In genomic region chr1:204986181-204986580, GRCh38 we compare ENCODE assay signal across 10 cellular contexts. TPM values are rescaled to one million over a fixed set of nuclear protein-coding genes. Genes with fewer than 3 reads are reported as not detected.
"Had no signal": no experiment of that assay in that cellular context is flagged by ENCODE, and none has a peak within 500 bp of the region (broad histone marks: within the 10 kb centered on the region; RNA-seq: fewer than 3 reads in every experiment).

No MANE protein-coding gene starts in this region.

- H3K9me3 ChIP-seq: HAP-1 had no signal

- ATAC-seq: HCT116, HepG2 had no signal

- H3K36me3 ChIP-seq: HAP-1 had no signal

- H3K27ac ChIP-seq: HL-60, KMS-11 had no signal

- H3K4me3 ChIP-seq: HAP-1 had no signal

- DNase-seq: GOT3, H7, HFFc6, KBM-7 had no signal

- H3K4me2 ChIP-seq: KMS-11 had no signal

RNA-seq across cellular contexts. Expression of gene CNTN2, which starts 56.8 kb away (rescaled TPM):
- total RNA-seq: H7, HepG2, HFFc6, HT1080 had no signal
